Comparison of ENCODE assay signal across 15 cellular contexts in the genomic region with DNA sequence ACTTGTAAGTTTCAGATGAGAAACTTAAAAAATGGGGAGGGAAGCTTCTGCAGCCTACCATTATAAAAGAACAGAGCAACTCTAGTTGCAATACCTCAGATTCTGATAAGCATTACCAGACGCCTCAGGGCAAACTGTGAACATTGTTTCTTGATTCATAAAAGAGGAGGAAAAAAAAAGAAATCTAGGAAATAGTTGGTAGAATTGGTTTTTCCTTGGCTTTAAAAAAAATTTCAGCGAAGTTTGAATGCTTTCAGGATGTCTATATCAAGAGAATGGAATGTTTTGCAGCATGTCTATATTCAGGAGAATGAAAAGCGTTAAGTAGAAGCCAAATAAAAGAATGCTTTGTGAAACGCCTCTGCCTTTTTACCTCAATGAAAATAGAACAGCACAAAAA.
"Had no signal": no experiment of that assay in that cellular context is flagged by ENCODE, and none has a peak within 500 bp of the region (broad histone marks: within the 10 kb centered on the region; RNA-seq: fewer than 3 reads in every experiment).

No MANE protein-coding gene starts in this region.

- DNase-seq: activated CD4-positive, alpha-beta T cell treated with anti-CD3 and anti-CD28 coated beads, Interleukin-2, amount 50 U/mL, for 4 hours; activated CD4-positive, CD25-positive, alpha-beta regulatory T cell treated with anti-CD3 and anti-CD28 coated beads, Interleukin-2, amount 50 U/mL, for 72 hours; activated CD8-positive, alpha-beta memory T cell treated with anti-CD3 and anti-CD28 coated beads, Interleukin-2, amount 10 ng/mL, durations not matched to agents 7 days and 5 days; activated gamma-delta T cell; activated naive CD8-positive, alpha-beta T cell treated with anti-CD3 and anti-CD28 coated beads for 36 hours; activated T-cell treated with anti-CD3 and anti-CD28 coated beads, Interleukin-2, amount 50 U/mL, for 48 hours; aorta; effector CD8-positive, alpha-beta T cell; kidney glomerular epithelial cell; ovary; stimulated activated CD4-positive, alpha-beta T cell treated with anti-CD3 and anti-CD28 coated beads, Interleukin-15, amount 100 ng/mL, for 24 hours; stimulated activated CD4-positive, alpha-beta T cell treated with anti-CD3 and anti-CD28 coated beads, Interleukin-4, amount 100 ng/mL, for 24 hours; stimulated activated naive CD8-positive, alpha-beta T cell treated with anti-CD3 and anti-CD28 coated beads, Interleukin-15, amount 100 ng/mL, for 72 hours; T-helper 2 cell; thyroid gland had no signal
